In the genomic region with DNA sequence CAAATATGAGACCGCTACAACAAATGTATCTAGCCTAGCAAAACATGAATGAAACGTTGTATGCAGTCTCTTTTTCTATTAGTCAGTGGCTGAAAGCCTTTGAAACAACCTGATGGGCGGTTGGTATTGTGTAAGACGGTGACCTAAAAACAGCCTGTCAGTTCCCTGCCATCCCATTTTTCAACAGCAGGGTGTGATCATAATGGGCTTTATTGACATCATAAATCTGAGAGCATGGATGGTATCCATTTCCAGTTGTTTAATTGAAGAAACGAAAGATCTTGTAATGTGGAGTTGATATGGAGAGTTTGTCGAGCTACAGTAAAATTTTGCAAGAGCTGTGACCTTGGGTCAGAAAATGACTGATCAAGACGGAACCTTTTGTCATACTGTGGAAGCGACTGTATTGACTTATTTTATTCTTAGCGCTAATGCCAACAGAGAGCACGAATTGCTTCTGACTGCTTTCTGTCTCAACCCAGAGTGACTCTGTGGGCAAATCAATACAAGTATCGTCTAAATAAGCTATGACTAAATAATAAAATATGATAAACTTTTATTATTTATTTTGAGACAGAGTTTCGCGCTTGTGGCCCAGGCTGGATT, we compare ENCODE assay signal across 9 cellular contexts. TPM values are rescaled to one million over a fixed set of nuclear protein-coding genes. Genes with fewer than 3 reads are reported as not detected.
DNase-seq lines count a peak whose midpoint lies in the region; ATAC-seq and TF ChIP-seq lines count a peak whose summit lies in the region.
"Had no signal": no experiment of that assay in that cellular context is flagged by ENCODE, and none has a peak within 500 bp of the region (broad histone marks: within the 10 kb centered on the region; RNA-seq: fewer than 3 reads in every experiment).

No MANE protein-coding gene starts in this region.

- no peak overlapping the region for H3K4me3 Mint-ChIP-seq in nephron progenitor cell

- H3K27me3 Mint-ChIP-seq in nephron progenitor cell (ENCODE audit: low read depth, poor library complexity) = peaks cover 54% of the 10 kb centered on the region

- H3K36me3 ChIP-seq in body of pancreas (replicated peaks in 1 of 2; ENCODE audit: insufficient read depth in 1 of 2, low read depth in 2 of 2) = no peaks in the 10 kb centered on the region

- H3K9me3 ChIP-seq in body of pancreas = no peaks in the 10 kb centered on the region

- H3K4me3 ChIP-seq in body of pancreas = no peak overlapping the region

- TF ChIP-seq CTCF in body of pancreas (IDR thresholded peaks at IDR 0.05) (peak in 4 of 7 experiments; percentile 42 to 54 (median 47)), nephron progenitor cell (IDR thresholded peaks at IDR 0.05) (peak; percentile 12)

- TF ChIP-seq POLR2A in body of pancreas (IDR thresholded peaks at IDR 0.05) = no peak

- H3K27ac ChIP-seq in body of pancreas = no peak overlapping the region

- H3K4me1 ChIP-seq in body of pancreas = no peaks in the 10 kb centered on the region

- DNase-seq in NCI-H1694 treated with DMSO at 0.1 percent for 48 hours (lab: John Stamatoyannopoulos, UW) = peak; percentile 8
- no peak for DNase-seq in NCI-H1694 (lab: John Stamatoyannopoulos, UW)
- DNase-seq in MV-4-11 (lab: John Stamatoyannopoulos, UW) = peak; percentile 92
- peak; percentile 24 to 49 (median 38) for DNase-seq in body of pancreas
- no peak for DNase-seq in nephron progenitor cell
- DNase-seq in AG08395 (ENCODE audit: low spot score) = no peak
- DNase-seq in stimulated activated CD4-positive, alpha-beta T cell treated with anti-CD3 and anti-CD28 coated beads, Interleukin-15, amount 100 ng/mL, for 24 hours = no peak

- no peak overlapping the region for H3K27ac Mint-ChIP-seq in nephron progenitor cell

- WGBS in body of pancreas, 2 donors = 30 to 33% methylated on average over 13 of the region's 13 CpGs

- no peaks in the 10 kb centered on the region for H3K4me1 Mint-ChIP-seq in nephron progenitor cell

- peaks cover 4% of the 10 kb centered on the region for H3K9me3 Mint-ChIP-seq in nephron progenitor cell

- H3K36me3 Mint-ChIP-seq in nephron progenitor cell (ENCODE audit: low read depth) = no peaks in the 10 kb centered on the region

- ATAC-seq in body of pancreas = peak; percentile 74
- no peak for ATAC-seq in GM19463 (IDR thresholded peaks at IDR 0.05; ENCODE audit: unreplicated experiment)

- H3K27me3 ChIP-seq in body of pancreas = peaks cover 0 to 2% of the 10 kb centered on the region in 2 donors

- intact Hi-C loops in body of pancreas (cut with DNase I) = no loop called here

RNA-seq across cellular contexts. Expression of gene MEIOB, which starts 12.3 kb away (rescaled TPM):
- under 1 TPM in 1 of 2 donors, not detected in 1; 0.26 TPM for total RNA-seq in body of pancreas
- total RNA-seq: subcutaneous adipose tissue had no signal

RNA-seq across cellular contexts. Expression of gene HS3ST6, which starts 34.0 kb away (rescaled TPM):
- total RNA-seq in body of pancreas = not detected
- total RNA-seq: subcutaneous adipose tissue had no signal

RNA-seq across cellular contexts. Expression of gene FAHD1, which starts 57.3 kb away (rescaled TPM):
- 10 to 100 TPM; 32.6 to 50.8 TPM for total RNA-seq in body of pancreas

RNA-seq across cellular contexts. Expression of gene HAGH, which starts 57.6 kb away (rescaled TPM):
- total RNA-seq in body of pancreas = 10 to 100 TPM; 45.7 to 46.5 TPM

RNA-seq across cellular contexts. Expression of gene MSRB1, which starts 58.7 kb away (rescaled TPM):
- total RNA-seq in body of pancreas = 10 to 100 TPM; 36.8 to 38.6 TPM

Comparison
In these comparisons a context has a peak if more than half of its experiments do, and no peak if none do; other contexts are left out.
1. DNase-seq: peak in NCI-H1694 treated with DMSO at 0.1 percent for 48 hours (single experiment), MV-4-11 (single experiment) and body of pancreas (4 of 4); none in NCI-H1694 (single experiment), nephron progenitor cell (single experiment), AG08395 (single experiment) and stimulated activated CD4-positive, alpha-beta T cell treated with anti-CD3 and anti-CD28 coated beads, Interleukin-15, amount 100 ng/mL, for 24 hours (single experiment).